ENCODE assay signal across 9 cellular contexts in genomic region chr6:11538799-11539468, GRCh38. TPM values are rescaled to one million over a fixed set of nuclear protein-coding genes. Genes with fewer than 3 reads are reported as not detected.
A peak's percentile ranks its signal among the peaks of the same experiment; 100 is the strongest.
DNase-seq lines count a peak whose midpoint lies in the region; ATAC-seq, FAIRE-seq and TF ChIP-seq lines count a peak whose summit lies in the region.
"Had no signal": no experiment of that assay in that cellular context is flagged by ENCODE, and none has a peak within 500 bp of the region (broad histone marks: within the 10 kb centered on the region; RNA-seq: fewer than 3 reads in every experiment).

No MANE protein-coding gene starts in this region.

- WGBS in GM12878 (ENCODE audit: insufficient coverage, insufficient replicate concordance, low lambda C conversion rate, missing lambda C conversion rate), result 40% methylated on average over 8 of the region's 8 CpGs

- H3K4me3 ChIP-seq in LNCaP clone FGC (ENCODE audit: low read depth, low read length) (peak overlapping the region; percentile 66), GM12878 (peak overlapping the region; percentile 96)

- intact Hi-C loops in CD14-positive monocyte (cut with micrococcal nuclease), result loop anchor here (5.0 kb wide), 2 partner anchors 33 to 42 kb away; no protein-coding TSS in a partner anchor
- intact Hi-C loops in GM12878 (cut with micrococcal nuclease; ENCODE audit: unreplicated experiment), result no loop called here

- H3K36me3 ChIP-seq in GM12878 (ENCODE audit: control insufficient read depth in 2 of 2, insufficient read depth in 2 of 2, low read length in 1 of 2), result no peaks in the 10 kb centered on the region

- no peak for TF ChIP-seq RAD21 in GM12878 (IDR thresholded peaks at IDR 0.05; ENCODE audit: insufficient read depth, low read depth, low read length)

- H3K4me1 Mint-ChIP-seq in CD14-positive monocyte (peaks cover 56% of the 10 kb centered on the region), naive B cell (peaks cover 10 to 13% (median 12%) of the 10 kb centered on the region in 3 donors)

- SMC1A ChIA-PET in GM12878 (lab: Charles Lee; ENCODE audit: uncharacterized antibody, unreplicated experiment), result interaction anchor here (0.8 to 2.0 kb wide), 6 partner anchors 11 to 43 kb away, joined by 3 to 18 read pairs (median 3); no protein-coding TSS in a partner anchor

- H3K4me1 ChIP-seq in GM12878 (ENCODE audit: control insufficient read depth, insufficient read depth, low read length), result no peaks in the 10 kb centered on the region; the same call in 1 of the 2 replicates

- in situ Hi-C loops in GM12878 (cut with MboI), result no loop called here

- H3K9me3 ChIP-seq in GM12878 (replicated peaks; ENCODE audit: control insufficient read depth, insufficient read depth, low read length), result no peaks in the 10 kb centered on the region

- peak overlapping the region; percentile 73; the same call in 1 of the 2 replicates for H3K9ac ChIP-seq in GM12878 (ENCODE audit: control insufficient read depth, insufficient read depth, low read length)

- POLR2A ChIA-PET in GM12878 (lab: Charles Lee), result interaction anchor here (1.2 kb wide), 1 partner anchor 23 kb away, joined by 6 read pairs; no protein-coding TSS in a partner anchor

- H2AFZ ChIP-seq in GM12878 (ENCODE audit: control insufficient read depth, low read depth, low read length), result peak overlapping the region; percentile 71

- H3K4me3 Mint-ChIP-seq in CD14-positive monocyte (peak overlapping the region; percentile 88 to 97), naive B cell (peak overlapping the region; percentile 83 to 94 (median 87))

- TF ChIP-seq CTCF in CD14-positive monocyte (IDR thresholded peaks at IDR 0.05) (no peak), LNCaP clone FGC (IDR thresholded peaks at IDR 0.05; ENCODE audit: control insufficient read depth, extremely low read depth, insufficient read depth) (no peak), GM12878 (IDR thresholded peaks at IDR 0.05 in 2 of 3, conservative IDR thresholded peaks at IDR 0.05 in 1 of 3; ENCODE audit: control insufficient read depth in 2 of 3, extremely low read depth in 1 of 3, insufficient read depth in 1 of 3, low read depth in 3 of 3, low read length in 3 of 3) (no peak)

- H3K27ac ChIP-seq in GM12878 (ENCODE audit: control insufficient read depth, insufficient read depth), result no peak overlapping the region; the same call in 1 of the 2 replicates

- no TSS peak for BruUV-seq in GM12878 (replicated peaks; lab: Mats Ljungman, UMichigan)

- peaks cover 26% of the 10 kb centered on the region for H3K79me2 ChIP-seq in GM12878 (ENCODE audit: control insufficient read depth, insufficient read depth, low read length)

- H3K27me3 Mint-ChIP-seq in CD14-positive monocyte (ENCODE audit: low read depth in 3 of 3) (no peaks in the 10 kb centered on the region), naive B cell (peaks cover 7 to 8% (median 8%) of the 10 kb centered on the region in 3 donors)

- TF ChIP-seq EP300 in GM12878 (IDR thresholded peaks at IDR 0.05; ENCODE audit: borderline replicate concordance in 1 of 2, control insufficient read depth in 1 of 2, low read depth in 2 of 2, low read length in 2 of 2), result no peak

- ATAC-seq in GM12878 (no peak), naive B cell (ENCODE audit: low read depth in 2 of 2) (no peak), GM21737 (IDR thresholded peaks at IDR 0.05; ENCODE audit: unreplicated experiment) (no peak), HG03280 (IDR thresholded peaks at IDR 0.05; ENCODE audit: unreplicated experiment) (no peak)

- H3K27ac Mint-ChIP-seq in CD14-positive monocyte (peak overlapping the region; percentile 89 to 95 (median 92)), naive B cell (peak overlapping the region in 5 of 6 donors; percentile 39 to 91 (median 73))

- CTCF ChIA-PET in GM12878 (lab: Yijun Ruan, JAX), result interaction anchor here (0.9 to 2.3 kb wide), 6 partner anchors 9 to 1070 kb away, joined by 3 to 11 read pairs (median 4); no protein-coding TSS in a partner anchor

- RAD21 ChIA-PET in GM12878 (lab: Charles Lee; ENCODE audit: unreplicated experiment), result interaction anchor here (1.0 to 2.4 kb wide), 7 partner anchors 23 to 295 kb away, joined by 3 to 13 read pairs (median 4); no protein-coding TSS in a partner anchor

- peak overlapping the region; percentile 82 for H3K4me2 ChIP-seq in GM12878 (ENCODE audit: control insufficient read depth, insufficient read depth)

- no peak for FAIRE-seq in GM12878 (lab: Jason Lieb, UNC)
- FAIRE-seq: endometrium had no signal

- H3K36me3 Mint-ChIP-seq in CD14-positive monocyte (peaks cover 19 to 20% of the 10 kb centered on the region in 2 donors), naive B cell (no peaks in the 10 kb centered on the region)

- no peak for TF ChIP-seq POLR2A in GM12878 (IDR thresholded peaks at IDR 0.05; ENCODE audit: low read depth, low read length)

- H3K27me3 ChIP-seq in GM12878 (replicated peaks in 1 of 2; ENCODE audit: control insufficient read depth in 2 of 2, insufficient read depth in 2 of 2, low read length in 1 of 2), result no peaks in the 10 kb centered on the region

- H3K9me3 Mint-ChIP-seq in CD14-positive monocyte, result peaks cover 0 to 3% (median 0%) of the 10 kb centered on the region in 7 donors
- H3K9me3 Mint-ChIP-seq in naive B cell, result peaks cover 0 to 1% (median 0%) of the 10 kb centered on the region in 7 donors

- DNase-seq in CD14-positive monocyte (ENCODE audit: low spot score) (no peak), LNCaP clone FGC (ENCODE audit: low read depth) (no peak), GM12878 (ENCODE audit: low read depth, low spot score) (no peak), naive B cell (no peak), globus pallidus (ENCODE audit: low spot score) (no peak), SW 1271 (lab: John Stamatoyannopoulos, UW) (no peak)

- no peaks in the 10 kb centered on the region for H4K20me1 ChIP-seq in GM12878 (ENCODE audit: control insufficient read depth, insufficient read depth)

TF ChIP-seq in GM12878, 131 proteins besides CTCF, POLR2A, EP300 and RAD21 (continues in another document):
- TF ChIP-seq CHD4 (IDR thresholded peaks at IDR 0.05) (no peak), CUX1 (IDR thresholded peaks at IDR 0.05; ENCODE audit: insufficient replicate concordance, low read depth, low read length) (no peak), SMAD1 (IDR thresholded peaks at IDR 0.05; ENCODE audit: low read depth, partially characterized antibody) (peak; percentile 19)

RNA-seq across cellular contexts. Expression of gene TMEM170B, which starts 1.4 kb away (rescaled TPM):
- polyA plus RNA-seq in CD14-positive monocyte (10 to 100 TPM; 11.7 to 19.7 TPM), GM12878 (2011; rRNA removed) (10.3 and 18.0 TPM in 2 replicates), GM12878 (2014; fragmentation: Illumina TruSeq; extraction: Trizol) (6.3 and 9.2 TPM in 2 replicates), GM12878 (2014; fragmentation: Nextera tagmentation; extraction: Ambion mirVana) (1 to 10 TPM; 1.6 to 1.8 TPM), GM12878 (2014; rRNA removed) (3.1 and 3.8 TPM in 2 replicates), GM12878 (2016; fragmentation: Nextera tagmentation; extraction: Ambion mirVana) (1 to 10 TPM in 1 of 2 experiments, under 1 TPM in 1; 0.38 to 1.6 TPM), naive B cell (ENCODE audit: low read depth in 6 of 6) (1 to 10 TPM in 1 of 6 donors, under 1 TPM in 5; 0.24 to 2.4 (median 0.31) TPM)
- total RNA-seq in GM12878 (2013; cell fraction: nucleolus; rRNA removed), result 3.6 TPM in 2 replicates
- total RNA-seq in GM12878 (2014; rRNA removed) (4.7 and 6.0 TPM in 2 replicates), GM12878 (2014; rRNA removed; fragmentation: Illumina TruSeq; extraction: Trizol) (5.5 and 5.9 TPM in 2 replicates), GM12878 (2021) (6.0 and 6.2 TPM in 2 replicates)
- 2.2 TPM for polyA plus RNA-seq in GM12878 (2011; ENCODE audit: low read depth)
- polyA plus RNA-seq in GM12878 (2011; cell fraction: cytosol; rRNA removed), result 3.3 and 3.7 TPM in 2 replicates
- 4.2 TPM in 2 replicates for polyA plus RNA-seq in GM12878 (2011; cell fraction: nucleus; rRNA removed)
- polyA plus RNA-seq in GM12878 (2012), result 3.9 and 4.2 TPM in 2 replicates
- 12.0 and 17.3 TPM in 2 replicates for polyA minus RNA-seq in GM12878 (2011; rRNA and poly(A)+ RNA removed)
- 4.7 and 6.0 TPM in 2 replicates for polyA minus RNA-seq in GM12878 (2011; cell fraction: cytosol; rRNA and poly(A)+ RNA removed)
- polyA minus RNA-seq in GM12878 (2011; cell fraction: nucleus; rRNA and poly(A)+ RNA removed), result 5.8 and 8.3 TPM in 2 replicates
